In genomic region chr20:56358600-56359211, GRCh38 we compare ENCODE assay signal across 8 cellular contexts. TPM values are rescaled to one million over a fixed set of nuclear protein-coding genes. Genes with fewer than 3 reads are reported as not detected.
A peak's percentile ranks its signal among the peaks of the same experiment; 100 is the strongest.
DNase-seq lines count a peak whose midpoint lies in the region; ATAC-seq and TF ChIP-seq lines count a peak whose summit lies in the region.

Gene FAM210B, plus strand, starts transcription at chr20:56358974. Its CDS starts 32 bp downstream, at chr20:56359006.

- TF ChIP-seq POLR2A in GM19099 (IDR thresholded peaks at IDR 0.05; ENCODE audit: extremely low read depth, insufficient read length, low read depth) = peak; percentile 30

- no peak for TF ChIP-seq CTCF in AG09319 (IDR thresholded peaks at IDR 0.05; ENCODE audit: low read depth, low read length)

- DNase-seq in AG09319 (ENCODE audit: extremely low read depth, low read depth) = peak; percentile 67
- peak; percentile 75 for DNase-seq in NCI-H510A treated with DMSO at 0.1 percent for 48 hours (lab: John Stamatoyannopoulos, UW)
- peak; percentile 52 to 72 for DNase-seq in activated CD4-positive, alpha-beta T cell treated with anti-CD3 and anti-CD28 coated beads, Interleukin-2, amount 50 U/mL, for 24 hours (ENCODE audit: low read depth in 1 of 2, low spot score in 1 of 2)
- DNase-seq in dedifferentiated amniotic fluid mesenchymal stem cell (ENCODE audit: extremely low spot score) = peak; percentile 86
- DNase-seq in left lobe of liver (ENCODE audit: low spot score) = peak; percentile 93
- peak; percentile 81 to 85 for DNase-seq in stimulated activated CD4-positive, alpha-beta T cell treated with anti-CD3 and anti-CD28 coated beads, Interleukin-2, amount 100 ng/mL, for 24 hours

- ATAC-seq in HG03378 (IDR thresholded peaks at IDR 0.05; ENCODE audit: unreplicated experiment) = peak; percentile 77
- ATAC-seq in left lobe of liver = peak; percentile 92

RNA-seq across cellular contexts. Expression of gene FAM210B, which starts in this region (rescaled TPM):
- total RNA-seq in left lobe of liver = 53.6 TPM

Comparison
In these comparisons a context has a peak if more than half of its experiments do, and no peak if none do; other contexts are left out.
1. Peak in every context shown above with its lines: DNase-seq and ATAC-seq.